ENCODE assay signal across 15 cellular contexts in the genomic region with DNA sequence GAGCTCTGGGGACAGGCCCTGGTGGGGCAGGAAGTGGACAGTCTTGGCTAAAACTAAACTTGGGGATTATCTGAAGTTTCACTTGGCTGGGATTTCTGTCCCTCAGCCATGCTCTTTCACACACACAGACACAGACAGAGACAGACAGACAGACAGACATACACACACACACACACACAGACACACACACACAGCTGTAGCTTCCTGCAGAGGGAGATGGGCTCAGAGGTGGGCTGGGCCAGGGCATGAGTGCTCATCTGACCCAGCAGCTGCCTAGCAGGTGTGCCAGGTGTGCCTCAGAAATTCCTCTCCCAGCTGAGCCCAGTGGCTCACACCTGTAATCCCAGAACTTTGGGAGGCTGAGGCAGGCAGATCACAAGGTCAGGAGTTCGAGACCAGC. TPM values are rescaled to one million over a fixed set of nuclear protein-coding genes. Genes with fewer than 3 reads are reported as not detected.
"Had no signal": no experiment of that assay in that cellular context is flagged by ENCODE, and none has a peak within 500 bp of the region (broad histone marks: within the 10 kb centered on the region; RNA-seq: fewer than 3 reads in every experiment).

No MANE protein-coding gene starts in this region.

- H3K4me3 ChIP-seq: dorsolateral prefrontal cortex, gastrocnemius medialis, heart right ventricle, left ventricle myocardium inferior, thyroid gland had no signal

- ATAC-seq: activated T-cell treated with anti-CD3 and anti-CD28 coated beads, Interleukin-2, amount 50 U/mL, for 72 hours; gastrocnemius medialis; heart right ventricle had no signal

- H3K27ac ChIP-seq: dorsolateral prefrontal cortex, gastrocnemius medialis, heart right ventricle, left ventricle myocardium inferior, thyroid gland had no signal

- H3K27me3 ChIP-seq: thyroid gland had no signal

- H3K9me3 ChIP-seq: gastrocnemius medialis, heart right ventricle, left ventricle myocardium inferior, thyroid gland had no signal

- H3K36me3 ChIP-seq: gastrocnemius medialis, heart right ventricle, left ventricle myocardium inferior, thyroid gland had no signal

- H3K4me1 ChIP-seq: gastrocnemius medialis had no signal

- DNase-seq: activated CD4-positive, alpha-beta memory T cell treated with anti-CD3 and anti-CD28 coated beads, Interleukin-2, amount 10 ng/mL, durations not matched to agents 7 days and 5 days; activated CD4-positive, alpha-beta T cell treated with anti-CD3 and anti-CD28 coated beads for 1 hour; activated naive CD4-positive, alpha-beta T cell; activated T-cell treated with anti-CD3 and anti-CD28 coated beads, Interleukin-2, amount 50 U/mL, for 72 hours; dorsolateral prefrontal cortex; gastrocnemius medialis; heart right ventricle; islet precursor cell; left ventricle myocardium inferior; mesendoderm; retina; T-helper 9 cell; thyroid gland had no signal

RNA-seq across cellular contexts. Expression of a gene that starts 3.3 kb away (rescaled TPM):
- total RNA-seq: activated CD4-positive, alpha-beta memory T cell treated with anti-CD3 and anti-CD28 coated beads, Interleukin-2, amount 10 ng/mL, durations not matched to agents 7 days and 5 days; gastrocnemius medialis; heart right ventricle; left ventricle myocardium inferior had no signal

RNA-seq across cellular contexts. Expression of a gene that starts 42.2 kb away (rescaled TPM):
- total RNA-seq: activated CD4-positive, alpha-beta memory T cell treated with anti-CD3 and anti-CD28 coated beads, Interleukin-2, amount 10 ng/mL, durations not matched to agents 7 days and 5 days; activated T-cell treated with anti-CD3 and anti-CD28 coated beads, Interleukin-2, amount 50 U/mL, for 72 hours; aorta; dorsolateral prefrontal cortex; heart right ventricle; left ventricle myocardium inferior; thyroid gland had no signal
- polyA plus RNA-seq: heart right ventricle, neural cell had no signal

RNA-seq across cellular contexts. Expression of a gene that starts 58.4 kb away (rescaled TPM):
- total RNA-seq: activated CD4-positive, alpha-beta memory T cell treated with anti-CD3 and anti-CD28 coated beads, Interleukin-2, amount 10 ng/mL, durations not matched to agents 7 days and 5 days had no signal
